ENCODE assay signal across 15 cellular contexts in the genomic region with DNA sequence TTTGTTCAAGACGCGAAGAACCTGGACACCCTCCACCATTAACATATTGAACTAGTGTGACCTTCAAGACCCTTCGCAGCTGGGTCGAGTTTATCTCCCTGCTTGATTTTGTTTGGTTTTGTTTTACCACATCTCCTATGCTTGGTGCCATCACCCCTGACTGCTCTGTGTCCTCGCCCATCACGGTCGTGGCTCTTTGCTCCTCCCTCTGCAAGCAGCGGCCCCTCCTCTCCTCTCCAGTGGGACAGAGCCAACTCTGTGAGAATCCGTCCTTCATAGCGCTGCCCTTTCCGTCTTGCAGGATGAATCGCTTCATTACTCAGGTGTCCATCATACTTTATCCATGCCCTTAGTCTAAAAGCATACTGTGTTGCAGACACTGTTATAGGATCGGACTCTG. TPM values are rescaled to one million over a fixed set of nuclear protein-coding genes. Genes with fewer than 3 reads are reported as not detected.
"Had no signal": no experiment of that assay in that cellular context is flagged by ENCODE, and none has a peak within 500 bp of the region (broad histone marks: within the 10 kb centered on the region; RNA-seq: fewer than 3 reads in every experiment).

No MANE protein-coding gene starts in this region.

- ATAC-seq: activated CD4-positive, alpha-beta T cell treated with anti-CD3 and anti-CD28 coated beads for 36 hours; activated naive CD4-positive, alpha-beta T cell treated with anti-CD3 and anti-CD28 coated beads, Interleukin-2, amount 50 U/mL, for 72 hours; natural killer cell treated with Interleukin-12 subunit alpha and Interleukin-12 subunit beta and Interleukin-15 and Interleukin-18, amount 100 ng/mL, for 72 hours; stimulated activated naive CD8-positive, alpha-beta T cell treated with anti-CD3 and anti-CD28 coated beads, Interleukin-15, Interleukin-2, amounts not matched to agents 100 U/mL and 50 U/mL, for 24 hours had no signal

- H3K4me3 ChIP-seq: hepatocyte, lower lobe of right lung had no signal

- DNase-seq: activated CD4-positive, alpha-beta T cell treated with anti-CD3 and anti-CD28 coated beads for 36 hours; activated CD4-positive, alpha-beta T cell treated with anti-CD3 and anti-CD28 coated beads, Interleukin-2, amount 50 U/mL, for 48 hours; activated gamma-delta T cell; dermis blood vessel endothelial cell; effector memory CD4-positive, alpha-beta T cell; lower lobe of right lung; stimulated activated CD4-positive, alpha-beta T cell treated with anti-CD3 and anti-CD28 coated beads, Interleukin-12 subunit alpha, Interleukin-12 subunit beta, amount 100 ng/mL, for 4 hours; stimulated activated CD4-positive, alpha-beta T cell treated with anti-CD3 and anti-CD28 coated beads, Interleukin-1b, Interleukin-23, amount 100 ng/mL, for 48 hours; stimulated activated naive CD8-positive, alpha-beta T cell treated with anti-CD3 and anti-CD28 coated beads, Interleukin-15, Interleukin-2, amounts not matched to agents 100 U/mL and 50 U/mL, for 24 hours had no signal

- H3K4me1 ChIP-seq: lower lobe of right lung, parathyroid adenoma, vagina had no signal

- H3K27ac ChIP-seq: hepatocyte, lower lobe of right lung, neutrophil, parathyroid adenoma, vagina had no signal

- H3K27me3 ChIP-seq: hepatocyte, vagina had no signal

- H3K9me3 ChIP-seq: lower lobe of right lung, neutrophil, vagina had no signal

- H3K36me3 ChIP-seq: lower lobe of right lung, neutrophil, vagina had no signal

RNA-seq across cellular contexts. Expression of a gene that starts 9.1 kb away (rescaled TPM):
- total RNA-seq: dermis blood vessel endothelial cell; natural killer cell treated with Interleukin-12 subunit alpha and Interleukin-12 subunit beta and Interleukin-15 and Interleukin-18, amount 100 ng/mL, for 72 hours had no signal

RNA-seq across cellular contexts. Expression of a gene that starts 26.4 kb away (rescaled TPM):
- total RNA-seq: activated CD4-positive, alpha-beta T cell treated with anti-CD3 and anti-CD28 coated beads for 36 hours had no signal
